Comparison of ENCODE assay signal across 8 cellular contexts in genomic region chr6:130019796-130020105, GRCh38. TPM values are rescaled to one million over a fixed set of nuclear protein-coding genes. Genes with fewer than 3 reads are reported as not detected.
DNase-seq lines count a peak whose midpoint lies in the region; ATAC-seq and TF ChIP-seq lines count a peak whose summit lies in the region.

No MANE protein-coding gene starts in this region.

- H3K4me3 ChIP-seq in dorsolateral prefrontal cortex = peak overlapping the region; percentile 64 to 95 (median 80)

- H3K27ac ChIP-seq in C4-2B = peak overlapping the region; percentile 72
- peak overlapping the region in 32 of 59 donors; percentile 44 to 84 (median 75) for H3K27ac ChIP-seq in dorsolateral prefrontal cortex

- no peak for TF ChIP-seq RAD21 in Ishikawa (IDR thresholded peaks at IDR 0.05; ENCODE audit: low read depth)

- DNase-seq in dorsolateral prefrontal cortex (no peak), natural killer cell (no peak), NCI-H2171 (lab: John Stamatoyannopoulos, UW) (no peak), HuH-7 (ENCODE audit: low spot score) (no peak), NCI-H2081 treated with DMSO at 0.1 percent for 48 hours (lab: John Stamatoyannopoulos, UW) (no peak)

- peaks cover 8% of the 10 kb centered on the region for H3K36me3 Mint-ChIP-seq in natural killer cell

- H3K4me3 Mint-ChIP-seq in natural killer cell = peak overlapping the region; percentile 91

- no peak for TF ChIP-seq EP300 in Ishikawa (IDR thresholded peaks at IDR 0.05; ENCODE audit: borderline replicate concordance)

- peaks cover 14 to 15% of the 10 kb centered on the region in 2 donors for H3K4me1 Mint-ChIP-seq in natural killer cell

- H3K27ac Mint-ChIP-seq in natural killer cell = peak overlapping the region; percentile 86 to 94

- no peak for TF ChIP-seq CTCF in C4-2B (conservative IDR thresholded peaks at IDR 0.05)
- TF ChIP-seq CTCF in dorsolateral prefrontal cortex (IDR thresholded peaks at IDR 0.05 in 54 of 56, conservative IDR thresholded peaks at IDR 0.05 in 2 of 56; ENCODE audit: low read depth in 1 of 56, partially characterized antibody in 56 of 56) = no peak
- TF ChIP-seq CTCF in natural killer cell (IDR thresholded peaks at IDR 0.05) = no peak

- intact Hi-C loops in dorsolateral prefrontal cortex (cut with DNase I) = loop anchor here (2.0 to 10.0 kb wide), 6 partner anchors 83 to 517 kb away; no protein-coding TSS in a partner anchor
- intact Hi-C loops in natural killer cell (cut with micrococcal nuclease) = loop anchor here (5.0 kb wide), 2 partner anchors 82 to 527 kb away; no protein-coding TSS in a partner anchor

- H3K9me3 Mint-ChIP-seq in natural killer cell = no peaks in the 10 kb centered on the region

- H3K27me3 Mint-ChIP-seq in natural killer cell (ENCODE audit: low read depth in 2 of 2) = no peaks in the 10 kb centered on the region

- H3K27me3 ChIP-seq in dorsolateral prefrontal cortex = no peaks in the 10 kb centered on the region

- ATAC-seq in natural killer cell (peak in 2 of 3 donors; percentile 9 to 19), HG03139 (IDR thresholded peaks at IDR 0.05; ENCODE audit: unreplicated experiment) (no peak)

TF ChIP-seq in Ishikawa, 13 proteins besides CTCF, POLR2A, EP300 and RAD21:
- TF ChIP-seq TCF12 (IDR thresholded peaks at IDR 0.05; ENCODE audit: low read depth) (no peak), TEAD4 (IDR thresholded peaks at IDR 0.05) (no peak), MAX (IDR thresholded peaks at IDR 0.05) (peak; percentile 8; the same call in 1 of the 2 replicates), CREB1 (IDR thresholded peaks at IDR 0.05; ENCODE audit: low read depth) (no peak)
TF ChIP-seq in Ishikawa: peak in this region for 1.

RNA-seq across cellular contexts. Expression of gene L3MBTL3, which starts 1.4 kb away (rescaled TPM):
- total RNA-seq in dorsolateral prefrontal cortex = 10 to 100 TPM in 61 of 120 experiments, 1 to 10 TPM in 59; 5.8 to 20.0 (median 10.0) TPM
- 10 to 100 TPM; 24.1 to 42.4 (median 27.5) TPM for total RNA-seq in natural killer cell
